19 cellular contexts compared by ENCODE assay signal in genomic region chr5:98104454-98105188, GRCh38.
"Had no signal": no experiment of that assay in that cellular context is flagged by ENCODE, and none has a peak within 500 bp of the region (broad histone marks: within the 10 kb centered on the region; RNA-seq: fewer than 3 reads in every experiment).

No MANE protein-coding gene starts in this region.

- ATAC-seq: activated CD8-positive, alpha-beta memory T cell treated with anti-CD3 and anti-CD28 coated beads, Interleukin-2, amount 10 ng/mL, durations not matched to agents 7 days and 5 days; activated T-cell treated with anti-CD3 and anti-CD28 coated beads, Interleukin-2, amount 50 U/mL, for 4 hours; esophagus mucosa; foreskin keratinocyte; heart left ventricle had no signal

- H3K9ac ChIP-seq: parathyroid adenoma had no signal

- H3K4me1 ChIP-seq: breast epithelium, heart left ventricle, left ventricle myocardium inferior, parathyroid adenoma, stomach, thyroid gland, vagina had no signal

- H2AFZ ChIP-seq: parathyroid adenoma had no signal

- H3K9me3 ChIP-seq: breast epithelium, heart left ventricle, left ventricle myocardium inferior, stomach, thyroid gland, vagina had no signal

- H3K4me3 ChIP-seq: breast epithelium, heart left ventricle, left ventricle myocardium inferior, skin epidermis, stomach, thyroid gland, vagina had no signal

- H3K36me3 ChIP-seq: breast epithelium, heart left ventricle, left ventricle myocardium inferior, stomach, thyroid gland, vagina had no signal

- H3K27ac ChIP-seq: breast epithelium, foreskin keratinocyte, heart left ventricle, left ventricle myocardium inferior, parathyroid adenoma, skin epidermis, stomach, thyroid gland, vagina had no signal

- H3K79me2 ChIP-seq: parathyroid adenoma had no signal

- DNase-seq: activated CD4-positive, alpha-beta T cell treated with anti-CD3 and anti-CD28 coated beads for 1 hour; activated CD4-positive, alpha-beta T cell treated with anti-CD3 and anti-CD28 coated beads, Interleukin-2, amount 50 U/mL, for 48 hours; activated CD8-positive, alpha-beta memory T cell treated with anti-CD3 and anti-CD28 coated beads, Interleukin-2, amount 10 ng/mL, durations not matched to agents 7 days and 5 days; activated gamma-delta T cell; activated T-cell treated with anti-CD3 and anti-CD28 coated beads, Interleukin-2, amount 50 U/mL, for 4 hours; anterior cingulate cortex; foreskin keratinocyte; heart left ventricle; left ventricle myocardium inferior; stimulated activated CD4-positive, alpha-beta T cell treated with anti-CD3 and anti-CD28 coated beads, Interleukin-4, amount 100 ng/mL, for 4 hours; stomach; thyroid gland had no signal

- H3K27me3 ChIP-seq: breast epithelium, foreskin keratinocyte, heart left ventricle, stomach, thyroid gland, vagina had no signal

- FAIRE-seq: endometrium, islet of Langerhans had no signal
